In the genomic region with DNA sequence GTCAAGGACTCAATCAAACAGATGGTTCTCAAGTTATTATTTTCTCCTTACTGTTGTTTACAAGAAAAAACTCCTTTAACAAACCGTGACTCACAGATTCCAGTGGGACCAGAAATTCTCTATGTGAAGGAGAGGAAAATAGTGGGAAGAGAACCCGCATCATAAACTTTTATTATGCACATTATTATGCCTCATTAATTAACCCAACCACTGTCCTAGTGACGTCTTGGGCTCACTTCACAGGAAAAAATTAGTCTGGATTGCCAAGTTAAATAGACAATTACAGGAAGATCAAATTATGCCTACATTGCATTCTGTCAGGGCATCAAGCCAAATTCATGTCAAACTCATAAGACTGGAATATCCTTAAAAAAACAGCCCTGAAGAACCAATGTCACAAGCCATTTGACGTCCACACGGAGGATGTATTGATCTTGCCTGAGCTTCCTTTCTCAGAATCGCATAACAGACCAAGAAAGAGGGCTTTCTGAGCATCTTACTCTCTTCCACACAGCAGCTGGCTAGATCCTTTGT, we compare ENCODE assay signal across 10 cellular contexts.
DNase-seq lines count a peak whose midpoint lies in the region; ATAC-seq and TF ChIP-seq lines count a peak whose summit lies in the region.
"Had no signal": no experiment of that assay in that cellular context is flagged by ENCODE, and none has a peak within 500 bp of the region (broad histone marks: within the 10 kb centered on the region; RNA-seq: fewer than 3 reads in every experiment).

No MANE protein-coding gene starts in this region.

- POLR2A ChIA-PET in activated CD8-positive, alpha-beta T cell treated with anti-CD3 and anti-CD28 coated beads for 36 hours (lab: Charles Lee): no interaction called here

- intact Hi-C loops in activated CD8-positive, alpha-beta T cell treated with anti-CD3 and anti-CD28 coated beads for 36 hours (cut with micrococcal nuclease): no loop called here
- intact Hi-C loops in activated T-helper 2 cell treated with anti-CD3 and anti-CD28 coated beads, Interferon-gamma antibody, Interleukin-2, Interleukin-4, amounts not matched to agents 10 μg/mL and 5 μg/mL and 100 μg/mL, durations not matched to agents 14 hours and 24 hours and 36 hours (cut with micrococcal nuclease): no loop called here

- no peaks in the 10 kb centered on the region for H3K9me3 Mint-ChIP-seq in activated CD8-positive, alpha-beta T cell treated with anti-CD3 and anti-CD28 coated beads for 36 hours
- no peaks in the 10 kb centered on the region for H3K9me3 Mint-ChIP-seq in activated T-helper 2 cell treated with anti-CD3 and anti-CD28 coated beads, Interferon-gamma antibody, Interleukin-2, Interleukin-4, amounts not matched to agents 10 μg/mL and 5 μg/mL and 100 μg/mL, durations not matched to agents 14 hours and 24 hours and 36 hours

- peaks cover 23% of the 10 kb centered on the region for H3K27me3 Mint-ChIP-seq in activated CD8-positive, alpha-beta T cell treated with anti-CD3 and anti-CD28 coated beads for 36 hours
- H3K27me3 Mint-ChIP-seq in activated T-helper 2 cell treated with anti-CD3 and anti-CD28 coated beads, Interferon-gamma antibody, Interleukin-2, Interleukin-4, amounts not matched to agents 10 μg/mL and 5 μg/mL and 100 μg/mL, durations not matched to agents 14 hours and 24 hours and 36 hours (ENCODE audit: low read depth): no peaks in the 10 kb centered on the region

- DNase-seq in A172 (ENCODE audit: low spot score) (peak; percentile 17), H4 (ENCODE audit: low spot score) (peak; percentile 48), RPMI7951 (ENCODE audit: low read depth) (peak; percentile 51), fibroblast of peridontal ligament (ENCODE audit: extremely low read depth) (peak; percentile 91), activated T-cell treated with anti-CD3 and anti-CD28 coated beads for 4 hours (no peak)
- DNase-seq in activated CD8-positive, alpha-beta T cell treated with anti-CD3 and anti-CD28 coated beads for 36 hours: no peak
- no peak for DNase-seq in activated T-helper 2 cell treated with anti-CD3 and anti-CD28 coated beads, Interferon-gamma antibody, Interleukin-2, Interleukin-4, amounts not matched to agents 10 μg/mL and 5 μg/mL and 100 μg/mL, durations not matched to agents 14 hours and 24 hours and 36 hours (ENCODE audit: low spot score)
- DNase-seq: colonic mucosa had no signal

- ATAC-seq in activated CD8-positive, alpha-beta T cell treated with anti-CD3 and anti-CD28 coated beads for 36 hours: no peak
- ATAC-seq in GM21515 (IDR thresholded peaks at IDR 0.05; ENCODE audit: unreplicated experiment): no peak

- no peak overlapping the region for H3K4me3 Mint-ChIP-seq in activated CD8-positive, alpha-beta T cell treated with anti-CD3 and anti-CD28 coated beads for 36 hours
- no peak overlapping the region for H3K4me3 Mint-ChIP-seq in activated T-helper 2 cell treated with anti-CD3 and anti-CD28 coated beads, Interferon-gamma antibody, Interleukin-2, Interleukin-4, amounts not matched to agents 10 μg/mL and 5 μg/mL and 100 μg/mL, durations not matched to agents 14 hours and 24 hours and 36 hours (ENCODE audit: low read depth)
- H3K4me3 Mint-ChIP-seq: CD14-positive monocyte had no signal

- CTCF ChIA-PET in activated CD8-positive, alpha-beta T cell treated with anti-CD3 and anti-CD28 coated beads for 36 hours (lab: Charles Lee): no interaction called here

- no peak for TF ChIP-seq CTCF in activated CD8-positive, alpha-beta T cell treated with anti-CD3 and anti-CD28 coated beads for 36 hours (IDR thresholded peaks at IDR 0.05)

- H3K27ac Mint-ChIP-seq in activated CD8-positive, alpha-beta T cell treated with anti-CD3 and anti-CD28 coated beads for 36 hours: no peak overlapping the region
- H3K27ac Mint-ChIP-seq in activated T-helper 2 cell treated with anti-CD3 and anti-CD28 coated beads, Interferon-gamma antibody, Interleukin-2, Interleukin-4, amounts not matched to agents 10 μg/mL and 5 μg/mL and 100 μg/mL, durations not matched to agents 14 hours and 24 hours and 36 hours: no peak overlapping the region
- H3K27ac Mint-ChIP-seq: CD14-positive monocyte had no signal

- H3K36me3 Mint-ChIP-seq in activated CD8-positive, alpha-beta T cell treated with anti-CD3 and anti-CD28 coated beads for 36 hours (ENCODE audit: low read depth): no peaks in the 10 kb centered on the region
- H3K36me3 Mint-ChIP-seq in activated T-helper 2 cell treated with anti-CD3 and anti-CD28 coated beads, Interferon-gamma antibody, Interleukin-2, Interleukin-4, amounts not matched to agents 10 μg/mL and 5 μg/mL and 100 μg/mL, durations not matched to agents 14 hours and 24 hours and 36 hours (ENCODE audit: low read depth): no peaks in the 10 kb centered on the region
- H3K36me3 Mint-ChIP-seq: CD14-positive monocyte had no signal

- H3K4me1 Mint-ChIP-seq in activated CD8-positive, alpha-beta T cell treated with anti-CD3 and anti-CD28 coated beads for 36 hours (ENCODE audit: low read depth): no peaks in the 10 kb centered on the region
- H3K4me1 Mint-ChIP-seq in activated T-helper 2 cell treated with anti-CD3 and anti-CD28 coated beads, Interferon-gamma antibody, Interleukin-2, Interleukin-4, amounts not matched to agents 10 μg/mL and 5 μg/mL and 100 μg/mL, durations not matched to agents 14 hours and 24 hours and 36 hours (ENCODE audit: low read depth): no peaks in the 10 kb centered on the region
- H3K4me1 Mint-ChIP-seq: CD14-positive monocyte had no signal

Comparison
In these comparisons a context has a peak if more than half of its experiments do, and no peak if none do; other contexts are left out.
1. DNase-seq: peak in A172 (single experiment), H4 (single experiment), RPMI7951 (single experiment) and fibroblast of peridontal ligament (single experiment); none in activated CD8-positive, alpha-beta T cell treated with anti-CD3 and anti-CD28 coated beads for 36 hours (single experiment), activated T-helper 2 cell treated with anti-CD3 and anti-CD28 coated beads, Interferon-gamma antibody, Interleukin-2, Interleukin-4, amounts not matched to agents 10 μg/mL and 5 μg/mL and 100 μg/mL, durations not matched to agents 14 hours and 24 hours and 36 hours (single experiment) and activated T-cell treated with anti-CD3 and anti-CD28 coated beads for 4 hours (single experiment).